Comparison of ENCODE assay signal across 25 cellular contexts in genomic region chr15:56943398-56943797, GRCh38. TPM values are rescaled to one million over a fixed set of nuclear protein-coding genes. Genes with fewer than 3 reads are reported as not detected.
DNase-seq lines count a peak whose midpoint lies in the region; ATAC-seq and TF ChIP-seq lines count a peak whose summit lies in the region.
"Had no signal": no experiment of that assay in that cellular context is flagged by ENCODE, and none has a peak within 500 bp of the region (broad histone marks: within the 10 kb centered on the region; RNA-seq: fewer than 3 reads in every experiment).

No MANE protein-coding gene starts in this region.

- H2AFZ ChIP-seq in GM23248 = no peak overlapping the region

- H3K4me3 ChIP-seq in GM23248 (no peak overlapping the region), foreskin fibroblast (ENCODE audit: low read depth in 1 of 2, low read length in 2 of 2) (no peak overlapping the region), suprapubic skin (no peak overlapping the region)
- H3K4me3 ChIP-seq: K562, SJCRH30, spleen had no signal

- no peaks in the 10 kb centered on the region for H3K9me3 ChIP-seq in GM23248 (ENCODE audit: low read depth)
- H3K9me3 ChIP-seq in suprapubic skin = no peaks in the 10 kb centered on the region

- H4K20me1 ChIP-seq in GM23248 (ENCODE audit: insufficient read depth) = no peaks in the 10 kb centered on the region

- TF ChIP-seq EP300 in suprapubic skin (IDR thresholded peaks at IDR 0.05) = no peak

- H3F3A ChIP-seq in GM23248 (ENCODE audit: insufficient read depth) = peaks cover 18% of the 10 kb centered on the region; the same call in 1 of the 2 replicates

- no peak for ATAC-seq in stimulated activated naive CD8-positive, alpha-beta T cell treated with anti-CD3 and anti-CD28 coated beads, Interleukin-15, Interleukin-2, amounts not matched to agents 100 U/mL and 50 U/mL, for 24 hours
- ATAC-seq: activated naive CD8-positive, alpha-beta T cell treated with anti-CD3 and anti-CD28 coated beads, Interleukin-2, amount 50 U/mL, for 24 hours; K562; Panc1; stimulated activated effector memory CD8-positive, alpha-beta T cell treated with anti-CD3 and anti-CD28 coated beads, Interleukin-12 subunit alpha, Interleukin-12 subunit beta, amount 100 ng/mL, for 72 hours had no signal

- H3K36me3 ChIP-seq in GM23248 (ENCODE audit: low read depth) (0 out of 2 replicates have a peak, but pooled peaks cover 4% of the 10 kb centered on the region), suprapubic skin (peaks cover 3% of the 10 kb centered on the region)
- H3K36me3 ChIP-seq: brain microvascular endothelial cell had no signal

- in situ Hi-C loops in GM23248 (cut with MboI) = no loop called here

- H3K4me2 ChIP-seq in GM23248 (ENCODE audit: unreplicated experiment) = peak overlapping the region; percentile 23

- peak overlapping the region; percentile 28; the same call in 1 of the 2 replicates for H3K27ac ChIP-seq in GM23248
- H3K27ac ChIP-seq in angular gyrus (ENCODE audit: low read depth, low read length) = peak overlapping the region; percentile 82
- peak overlapping the region; percentile 77 for H3K27ac ChIP-seq in temporal lobe (ENCODE audit: low read depth, low read length)
- no peak overlapping the region for H3K27ac ChIP-seq in suprapubic skin
- H3K27ac ChIP-seq: brain microvascular endothelial cell, SJCRH30, spleen had no signal

- H3K4me1 ChIP-seq in GM23248 (ENCODE audit: insufficient read depth) (peaks cover 35% of the 10 kb centered on the region), suprapubic skin (peaks cover 12% of the 10 kb centered on the region)

- peak overlapping the region; percentile 25; the same call in 1 of the 2 replicates for H3K9ac ChIP-seq in GM23248

- H3K27me3 ChIP-seq in GM23248 (replicated peaks; ENCODE audit: insufficient read depth) = no peaks in the 10 kb centered on the region
- H3K27me3 ChIP-seq in suprapubic skin = no peaks in the 10 kb centered on the region
- H3K27me3 ChIP-seq: brain microvascular endothelial cell, SJCRH30, spleen had no signal

- H3K9me2 ChIP-seq in GM23248 (ENCODE audit: insufficient read depth) = no peaks in the 10 kb centered on the region

- TF ChIP-seq POLR2A in suprapubic skin (IDR thresholded peaks at IDR 0.05) = no peak

- TF ChIP-seq CTCF in foreskin fibroblast (IDR thresholded peaks at IDR 0.05; ENCODE audit: low read depth, low read length) (no peak), suprapubic skin (IDR thresholded peaks at IDR 0.05) (no peak)

- WGBS in GM23248 (ENCODE audit: low coverage in 1 of 2, low lambda C conversion rate in 2 of 2, missing lambda C conversion rate in 2 of 2), 2 experiments = 64 to 79% methylated on average over 1 of the region's 1 CpG
- 97% methylated on average over 1 of the region's 1 CpG for WGBS in suprapubic skin

- DNase-seq in GM23248 = peak; percentile 56
- DNase-seq in foreskin fibroblast = peak; percentile 8 to 49
- no peak for DNase-seq in stimulated activated naive CD8-positive, alpha-beta T cell treated with anti-CD3 and anti-CD28 coated beads, Interleukin-15, Interleukin-2, amounts not matched to agents 100 U/mL and 50 U/mL, for 24 hours
- no peak for DNase-seq in suprapubic skin (ENCODE audit: low spot score in 2 of 2)
- no peak for DNase-seq in NCI-H1105 (lab: John Stamatoyannopoulos, UW)
- DNase-seq: activated CD4-positive, alpha-beta T cell treated with anti-CD3 and anti-CD28 coated beads for 1 hour; activated gamma-delta T cell treated with Interleukin-2 at 50 U/mL for 16 hours; activated naive CD8-positive, alpha-beta T cell treated with anti-CD3 and anti-CD28 coated beads, Interleukin-2, amount 50 U/mL, for 24 hours; brain microvascular endothelial cell; CD4-positive, alpha-beta memory T cell; GDM1; GOT3; head of caudate nucleus; MM.1S; NCI-H146; NCI-H510A treated with DMSO at 0.1 percent for 48 hours; SJCRH30; spleen; stimulated activated CD4-positive, alpha-beta T cell treated with anti-CD3 and anti-CD28 coated beads, Interleukin-2, amount 100 ng/mL, for 48 hours; T-helper 1 cell had no signal

- H3K79me2 ChIP-seq in GM23248 (ENCODE audit: insufficient read depth) = peaks cover 100% of the 10 kb centered on the region

RNA-seq across cellular contexts. Expression of gene TCF12, which starts 25.0 kb away (rescaled TPM):
- 58.6 and 63.5 TPM in 2 replicates for total RNA-seq in GM23248 (2014; rRNA removed; shearing (Covaris generic))
- polyA plus RNA-seq in GM23248 (2016; fragmentation: Nextera tagmentation; extraction: Ambion mirVana) = 46.3 and 53.6 TPM in 2 replicates
- 110 TPM for total RNA-seq in temporal lobe
- total RNA-seq in suprapubic skin = 100 to 1,000 TPM in 2 of 4 donors, 10 to 100 TPM in 2; 91.3 to 118 (median 105) TPM

Comparison
In these comparisons a context has a peak if more than half of its experiments do, and no peak if none do; other contexts are left out.
1. DNase-seq: peak in GM23248 (single experiment) and foreskin fibroblast (2 of 2); none in stimulated activated naive CD8-positive, alpha-beta T cell treated with anti-CD3 and anti-CD28 coated beads, Interleukin-15, Interleukin-2, amounts not matched to agents 100 U/mL and 50 U/mL, for 24 hours (single experiment), suprapubic skin (0 of 2) and NCI-H1105 (single experiment).